In the genomic region with DNA sequence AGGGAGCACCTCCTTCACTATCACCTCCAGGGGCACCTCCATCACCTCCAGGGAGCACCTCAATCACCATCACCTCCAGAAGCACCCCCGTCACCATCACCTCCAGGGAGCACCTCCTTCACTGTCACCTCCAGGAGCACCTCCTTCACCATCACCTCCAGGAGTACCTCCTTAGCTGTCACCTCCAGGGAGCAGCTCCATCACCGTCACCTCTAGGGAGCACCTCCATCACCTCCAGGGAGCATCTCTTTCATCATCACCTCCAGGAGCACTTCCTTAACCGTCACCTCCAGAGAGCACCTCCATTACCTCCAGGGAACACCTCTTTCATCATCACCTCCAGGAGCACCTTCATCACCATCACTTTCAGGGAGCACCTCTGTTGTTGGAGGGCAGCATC, we compare ENCODE assay signal across 18 cellular contexts.
A peak's percentile ranks its signal among the peaks of the same experiment; 100 is the strongest.
DNase-seq lines count a peak whose midpoint lies in the region; ATAC-seq and TF ChIP-seq lines count a peak whose summit lies in the region.
"Had no signal": no experiment of that assay in that cellular context is flagged by ENCODE, and none has a peak within 500 bp of the region (broad histone marks: within the 10 kb centered on the region; RNA-seq: fewer than 3 reads in every experiment).

No MANE protein-coding gene starts in this region.

- no peak overlapping the region for H3K9ac ChIP-seq in neural progenitor cell

- H3K27me3 ChIP-seq in neural progenitor cell (no peaks in the 10 kb centered on the region), upper lobe of right lung (no peaks in the 10 kb centered on the region)

- H3K36me3 ChIP-seq in neural progenitor cell = no peaks in the 10 kb centered on the region
- H3K36me3 ChIP-seq in upper lobe of right lung = no peaks in the 10 kb centered on the region

- H3K36me3 Mint-ChIP-seq in activated naive CD8-positive, alpha-beta T cell treated with anti-CD3 and anti-CD28 coated beads for 36 hours = no peaks in the 10 kb centered on the region
- H3K36me3 Mint-ChIP-seq in activated naive CD8-positive, alpha-beta T cell treated with anti-CD3 and anti-CD28 coated beads, Interleukin-2, amount 50 U/mL, for 24 hours (ENCODE audit: low read depth) = no peaks in the 10 kb centered on the region
- H3K36me3 Mint-ChIP-seq in endothelial cell (ENCODE audit: low read depth, unreplicated experiment) (peaks cover 17% of the 10 kb centered on the region), neural progenitor cell (peaks cover 14% of the 10 kb centered on the region)
- H3K36me3 Mint-ChIP-seq: IgD-negative memory B cell had no signal

- no peak for DNase-seq in activated naive CD8-positive, alpha-beta T cell treated with anti-CD3 and anti-CD28 coated beads for 36 hours
- DNase-seq in activated naive CD8-positive, alpha-beta T cell treated with anti-CD3 and anti-CD28 coated beads, Interleukin-2, amount 50 U/mL, for 24 hours = no peak
- DNase-seq in endothelial cell (ENCODE audit: low spot score) (no peak), neural progenitor cell (ENCODE audit: low spot score) (no peak), upper lobe of right lung (peak; percentile 29), kidney glomerular epithelial cell (lab: John Stamatoyannopoulos, UW) (no peak), SKM-1 treated with dmso at 0.1 percent for 144 hours (lab: John Stamatoyannopoulos, UW; ENCODE audit: unreplicated experiment) (no peak)
- DNase-seq: C1 segment of cervical spinal cord, DMS79, Karpas-422, NCI-H1417 treated with DMSO at 0.1 percent for 48 hours, NCI-H187 treated with DMSO at 0.1 percent for 48 hours, NCI-H226, NCI-H524 treated with DMSO at 0.1 percent for 48 hours, PC-3, SHP77 treated with DMSO at 0.1 percent for 48 hours had no signal

- H3K4me3 ChIP-seq in neural progenitor cell = no peak overlapping the region
- no peak overlapping the region for H3K4me3 ChIP-seq in upper lobe of right lung

- no peaks in the 10 kb centered on the region for H3K79me2 ChIP-seq in neural progenitor cell (ENCODE audit: low read depth)

- no peaks in the 10 kb centered on the region for H3K9me3 Mint-ChIP-seq in activated naive CD8-positive, alpha-beta T cell treated with anti-CD3 and anti-CD28 coated beads for 36 hours
- no peaks in the 10 kb centered on the region for H3K9me3 Mint-ChIP-seq in activated naive CD8-positive, alpha-beta T cell treated with anti-CD3 and anti-CD28 coated beads, Interleukin-2, amount 50 U/mL, for 24 hours
- peaks cover 18% of the 10 kb centered on the region for H3K9me3 Mint-ChIP-seq in endothelial cell (ENCODE audit: unreplicated experiment)
- peaks cover 27% of the 10 kb centered on the region for H3K9me3 Mint-ChIP-seq in neural progenitor cell
- H3K9me3 Mint-ChIP-seq: IgD-negative memory B cell had no signal

- H3K27me3 Mint-ChIP-seq in activated naive CD8-positive, alpha-beta T cell treated with anti-CD3 and anti-CD28 coated beads for 36 hours = no peaks in the 10 kb centered on the region
- H3K27me3 Mint-ChIP-seq in activated naive CD8-positive, alpha-beta T cell treated with anti-CD3 and anti-CD28 coated beads, Interleukin-2, amount 50 U/mL, for 24 hours = peaks cover 2% of the 10 kb centered on the region
- H3K27me3 Mint-ChIP-seq in endothelial cell (ENCODE audit: unreplicated experiment) = peaks cover 19% of the 10 kb centered on the region
- H3K27me3 Mint-ChIP-seq in neural progenitor cell (ENCODE audit: insufficient read depth, low read depth) = peaks cover 14% of the 10 kb centered on the region
- H3K27me3 Mint-ChIP-seq: IgD-negative memory B cell had no signal

- H3K9me3 ChIP-seq in neural progenitor cell (ENCODE audit: low read depth) (no peaks in the 10 kb centered on the region), upper lobe of right lung (no peaks in the 10 kb centered on the region)

- no peaks in the 10 kb centered on the region for H3K4me1 Mint-ChIP-seq in activated naive CD8-positive, alpha-beta T cell treated with anti-CD3 and anti-CD28 coated beads for 36 hours
- H3K4me1 Mint-ChIP-seq in activated naive CD8-positive, alpha-beta T cell treated with anti-CD3 and anti-CD28 coated beads, Interleukin-2, amount 50 U/mL, for 24 hours = no peaks in the 10 kb centered on the region
- H3K4me1 Mint-ChIP-seq in endothelial cell (ENCODE audit: unreplicated experiment) = no peaks in the 10 kb centered on the region
- peaks cover 20% of the 10 kb centered on the region for H3K4me1 Mint-ChIP-seq in neural progenitor cell

- intact Hi-C loops in upper lobe of right lung (cut with DNase I) = no loop called here

- no peaks in the 10 kb centered on the region for H3F3A ChIP-seq in neural progenitor cell (ENCODE audit: low read depth)

- no peak for TF ChIP-seq CTCF in endothelial cell (IDR thresholded peaks at IDR 0.05; ENCODE audit: unreplicated experiment)
- TF ChIP-seq CTCF in neural progenitor cell (IDR thresholded peaks at IDR 0.05) = no peak
- no peak for TF ChIP-seq CTCF in upper lobe of right lung (IDR thresholded peaks at IDR 0.05)

- peak overlapping the region; percentile 18 for H3K27ac Mint-ChIP-seq in activated naive CD8-positive, alpha-beta T cell treated with anti-CD3 and anti-CD28 coated beads for 36 hours
- H3K27ac Mint-ChIP-seq in activated naive CD8-positive, alpha-beta T cell treated with anti-CD3 and anti-CD28 coated beads, Interleukin-2, amount 50 U/mL, for 24 hours = no peak overlapping the region
- H3K27ac Mint-ChIP-seq in endothelial cell (ENCODE audit: unreplicated experiment) (no peak overlapping the region), neural progenitor cell (peak overlapping the region; percentile 65)
- H3K27ac Mint-ChIP-seq: IgD-negative memory B cell had no signal

- no peak overlapping the region for H2AFZ ChIP-seq in neural progenitor cell (replicated peaks)

- no peak overlapping the region for H3K4me3 Mint-ChIP-seq in activated naive CD8-positive, alpha-beta T cell treated with anti-CD3 and anti-CD28 coated beads for 36 hours
- no peak overlapping the region for H3K4me3 Mint-ChIP-seq in activated naive CD8-positive, alpha-beta T cell treated with anti-CD3 and anti-CD28 coated beads, Interleukin-2, amount 50 U/mL, for 24 hours
- H3K4me3 Mint-ChIP-seq in endothelial cell (ENCODE audit: unreplicated experiment) = peak overlapping the region; percentile 74
- H3K4me3 Mint-ChIP-seq in neural progenitor cell = peak overlapping the region; percentile 52

- H3K4me2 ChIP-seq in neural progenitor cell = no peak overlapping the region

- H3K27ac ChIP-seq in neural progenitor cell = no peak overlapping the region
- no peak overlapping the region for H3K27ac ChIP-seq in upper lobe of right lung

- H4K20me1 ChIP-seq in neural progenitor cell (ENCODE audit: low read depth) = no peaks in the 10 kb centered on the region

- no peak for ATAC-seq in activated naive CD8-positive, alpha-beta T cell treated with anti-CD3 and anti-CD28 coated beads, Interleukin-2, amount 50 U/mL, for 24 hours
- ATAC-seq in upper lobe of right lung (no peak), HG03469 (IDR thresholded peaks at IDR 0.05; ENCODE audit: unreplicated experiment) (no peak)
- ATAC-seq: PC-3 had no signal

- H3K4me1 ChIP-seq in neural progenitor cell (no peaks in the 10 kb centered on the region), upper lobe of right lung (no peaks in the 10 kb centered on the region)

Comparison
In these comparisons a context has a peak if more than half of its experiments do, and no peak if none do; other contexts are left out.
1. H3K27ac Mint-ChIP-seq: peak in activated naive CD8-positive, alpha-beta T cell treated with anti-CD3 and anti-CD28 coated beads for 36 hours (single experiment) and neural progenitor cell (single experiment); none in activated naive CD8-positive, alpha-beta T cell treated with anti-CD3 and anti-CD28 coated beads, Interleukin-2, amount 50 U/mL, for 24 hours (single experiment) and endothelial cell (single experiment).
2. H3K4me3 Mint-ChIP-seq: peak in endothelial cell (single experiment) and neural progenitor cell (single experiment); none in activated naive CD8-positive, alpha-beta T cell treated with anti-CD3 and anti-CD28 coated beads for 36 hours (single experiment) and activated naive CD8-positive, alpha-beta T cell treated with anti-CD3 and anti-CD28 coated beads, Interleukin-2, amount 50 U/mL, for 24 hours (single experiment).